Comparison of ENCODE assay signal across 8 cellular contexts in the genomic region with DNA sequence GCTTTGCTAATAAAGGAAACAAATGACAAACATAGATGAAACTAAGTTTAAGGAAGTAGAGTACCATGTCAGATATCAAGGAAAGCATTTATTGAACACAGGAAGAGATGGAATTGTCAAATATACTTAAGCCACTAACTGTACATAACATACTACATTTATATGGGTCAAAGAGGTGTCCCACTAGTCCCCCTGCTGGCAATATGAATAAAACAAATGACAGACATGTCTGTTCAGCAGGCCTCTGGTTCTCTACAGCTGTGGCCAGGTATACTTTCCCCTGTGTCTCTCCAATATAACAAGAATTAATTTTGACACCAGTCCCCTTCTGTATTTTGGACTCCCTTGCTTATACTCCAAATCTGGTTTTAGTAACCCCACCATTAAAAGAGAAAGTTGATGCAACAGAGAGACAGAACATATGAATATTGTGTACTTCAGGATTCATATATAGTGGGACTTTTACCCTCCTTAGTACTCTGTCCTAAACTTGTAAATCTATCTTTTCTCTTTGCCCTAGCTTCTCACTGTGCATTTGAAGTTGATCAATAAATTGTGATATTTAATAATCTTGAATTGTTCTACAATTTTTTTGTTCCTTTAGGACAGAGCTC. TPM values are rescaled to one million over a fixed set of nuclear protein-coding genes. Genes with fewer than 3 reads are reported as not detected.
DNase-seq lines count a peak whose midpoint lies in the region; ATAC-seq and TF ChIP-seq lines count a peak whose summit lies in the region.

No MANE protein-coding gene starts in this region.

- no peak overlapping the region for H3K4me3 Mint-ChIP-seq in CD14-positive monocyte
- H3K4me3 Mint-ChIP-seq in chondrocyte (ENCODE audit: unreplicated experiment): no peak overlapping the region
- H3K4me3 Mint-ChIP-seq in neural crest cell: no peak overlapping the region
- no peak overlapping the region for H3K4me3 Mint-ChIP-seq in CD4-positive, alpha-beta T cell

- H3K36me3 Mint-ChIP-seq in CD14-positive monocyte: peaks cover 25 to 26% of the 10 kb centered on the region in 2 donors
- H3K36me3 Mint-ChIP-seq in chondrocyte (ENCODE audit: low read depth): no peaks in the 10 kb centered on the region
- peaks cover 3% of the 10 kb centered on the region for H3K36me3 Mint-ChIP-seq in neural crest cell (ENCODE audit: low read depth)
- H3K36me3 Mint-ChIP-seq in CD4-positive, alpha-beta T cell (ENCODE audit: low read depth): no peaks in the 10 kb centered on the region

- no peak overlapping the region for H3K27ac ChIP-seq in CD4-positive, alpha-beta T cell (ENCODE audit: low read depth, low read length)

- DNase-seq in CD14-positive monocyte (ENCODE audit: low spot score) (no peak), NCI-H1105 treated with DMSO at 0.1 percent for 48 hours (lab: John Stamatoyannopoulos, UW) (peak; percentile 35), chondrocyte (ENCODE audit: low spot score) (no peak), neural crest cell (ENCODE audit: low read depth, low spot score) (no peak), C1 segment of cervical spinal cord (lab: John Stamatoyannopoulos, UW) (no peak), cerebellar nuclear complex (lab: John Stamatoyannopoulos, UW) (no peak)
- no peak for DNase-seq in CD4-positive, alpha-beta T cell

- intact Hi-C loops in CD14-positive monocyte (cut with micrococcal nuclease): loop anchor here in 1 of 2 donors (10.0 kb wide), 1 partner anchor 233 kb away; the partner anchor contains the start of gene SEMA3C
- intact Hi-C loops in CD4-positive, alpha-beta T cell (cut with DNase I, micrococcal nuclease): no loop called here

- ATAC-seq in GM21360 (IDR thresholded peaks at IDR 0.05; ENCODE audit: unreplicated experiment): peak; percentile 79
- no peak for ATAC-seq in CD4-positive, alpha-beta T cell (ENCODE audit: poor library complexity)

- CTCF ChIA-PET in CD4-positive, alpha-beta T cell (lab: Charles Lee): interaction anchor here (1.1 to 1.2 kb wide), 2 partner anchors 10 to 14 kb away, joined by 3 to 4 read pairs; no protein-coding TSS in a partner anchor

- peaks cover 0 to 7% (median 0%) of the 10 kb centered on the region in 7 donors for H3K9me3 Mint-ChIP-seq in CD14-positive monocyte
- H3K9me3 Mint-ChIP-seq in chondrocyte (ENCODE audit: low read depth): peaks cover 8% of the 10 kb centered on the region
- H3K9me3 Mint-ChIP-seq in neural crest cell: peaks cover 7% of the 10 kb centered on the region
- H3K9me3 Mint-ChIP-seq in CD4-positive, alpha-beta T cell: peaks cover 3% of the 10 kb centered on the region

- peaks cover 26% of the 10 kb centered on the region for H3K4me1 Mint-ChIP-seq in CD14-positive monocyte
- H3K4me1 Mint-ChIP-seq in chondrocyte (ENCODE audit: low read depth): no peaks in the 10 kb centered on the region
- no peaks in the 10 kb centered on the region for H3K4me1 Mint-ChIP-seq in neural crest cell
- H3K4me1 Mint-ChIP-seq in CD4-positive, alpha-beta T cell (ENCODE audit: low read depth): no peaks in the 10 kb centered on the region

- POLR2A ChIA-PET in CD4-positive, alpha-beta T cell (lab: Charles Lee): no interaction called here

- H3K9me3 ChIP-seq in CD4-positive, alpha-beta T cell (ENCODE audit: control insufficient read depth, low read length): no peaks in the 10 kb centered on the region

- TF ChIP-seq CTCF in CD14-positive monocyte (IDR thresholded peaks at IDR 0.05) (peak; percentile 60), chondrocyte (IDR thresholded peaks at IDR 0.05) (peak; percentile 82), neural crest cell (conservative IDR thresholded peaks at IDR 0.05) (peak; percentile 64)
- no peak for TF ChIP-seq CTCF in CD4-positive, alpha-beta T cell (IDR thresholded peaks at IDR 0.05)

- H3K27me3 Mint-ChIP-seq in CD14-positive monocyte (ENCODE audit: low read depth in 3 of 3) (no peaks in the 10 kb centered on the region), chondrocyte (ENCODE audit: low read depth) (no peaks in the 10 kb centered on the region), neural crest cell (ENCODE audit: low read depth) (no peaks in the 10 kb centered on the region)
- H3K27me3 Mint-ChIP-seq in CD4-positive, alpha-beta T cell: no peaks in the 10 kb centered on the region

- H3K27ac Mint-ChIP-seq in CD14-positive monocyte (peak overlapping the region in 5 of 7 donors; percentile 31 to 91 (median 73)), chondrocyte (ENCODE audit: unreplicated experiment) (no peak overlapping the region), neural crest cell (ENCODE audit: unreplicated experiment) (no peak overlapping the region)
- no peak overlapping the region for H3K27ac Mint-ChIP-seq in CD4-positive, alpha-beta T cell

- no peaks in the 10 kb centered on the region for H3K27me3 ChIP-seq in CD4-positive, alpha-beta T cell (ENCODE audit: control insufficient read depth, insufficient read depth, low read length)

RNA-seq across cellular contexts. Expression of gene CD36, which starts 42.9 kb away (rescaled TPM):
- polyA plus RNA-seq in CD14-positive monocyte: 1,000 to 10,000 TPM; 1,135 to 1,210 TPM
- total RNA-seq in chondrocyte: 0.39 to 0.95 TPM (median 0.72 TPM) in 3 replicates
- total RNA-seq in neural crest cell: 0.23 and 0.40 TPM in 2 replicates
- total RNA-seq in CD4-positive, alpha-beta T cell: 1 to 10 TPM; 1.4 to 1.7 TPM

Comparison
In these comparisons a context has a peak if more than half of its experiments do, and no peak if none do; other contexts are left out.
1. H3K27ac Mint-ChIP-seq: peak in CD14-positive monocyte (5 of 7); none in chondrocyte (single experiment), neural crest cell (single experiment) and CD4-positive, alpha-beta T cell (single experiment).